ENCODE assay signal across 14 cellular contexts in genomic region chr12:53326460-53327185, GRCh38. TPM values are rescaled to one million over a fixed set of nuclear protein-coding genes. Genes with fewer than 3 reads are reported as not detected.
DNase-seq lines count a peak whose midpoint lies in the region; ATAC-seq, FAIRE-seq and TF ChIP-seq lines count a peak whose summit lies in the region.
"Had no signal": no experiment of that assay in that cellular context is flagged by ENCODE, and none has a peak within 500 bp of the region (broad histone marks: within the 10 kb centered on the region; RNA-seq: fewer than 3 reads in every experiment).

No MANE protein-coding gene starts in this region.

- H3K27me3 ChIP-seq in CD4-positive, alpha-beta memory T cell (ENCODE audit: insufficient read depth, low read length): no peaks in the 10 kb centered on the region
- no peaks in the 10 kb centered on the region for H3K27me3 ChIP-seq in HCT116 (ENCODE audit: insufficient read depth, low read length)
- H3K27me3 ChIP-seq: vagina had no signal

- no peak for DNase-seq in CD4-positive, alpha-beta memory T cell
- DNase-seq in HCT116 (ENCODE audit: low read depth, low spot score): no peak
- DNase-seq in naive thymus-derived CD8-positive, alpha-beta T cell: no peak
- no peak for DNase-seq in KG1 (lab: John Stamatoyannopoulos, UW)
- no peak for DNase-seq in GM12891 (ENCODE audit: insufficient read length, low spot score)
- DNase-seq: DMS79 treated with DMSO at 0.1 percent for 48 hours, NCI-H2029 treated with DMSO at 0.1 percent for 48 hours, T1000 had no signal

- FAIRE-seq in GM12891 (lab: Jason Lieb, UNC): no peak

- intact Hi-C loops in CD4-positive, alpha-beta memory T cell (cut with micrococcal nuclease): no loop called here
- intact Hi-C loops in HCT116 (cut with micrococcal nuclease): loop anchor here (1.0 to 10.0 kb wide), 2 partner anchors 95 to 348 kb away; partner anchors contain the start of gene ATP5MC2

- no peak overlapping the region for H2AFZ ChIP-seq in HCT116 (ENCODE audit: low read depth, low read length, poor library complexity, severe bottlenecking)

- peak overlapping the region; percentile 72 to 87 (median 82) for H3K4me3 Mint-ChIP-seq in CD4-positive, alpha-beta memory T cell
- H3K4me3 Mint-ChIP-seq in naive thymus-derived CD8-positive, alpha-beta T cell: peak overlapping the region; percentile 71 to 99 (median 82)

- no peaks in the 10 kb centered on the region for H3K9me3 Mint-ChIP-seq in CD4-positive, alpha-beta memory T cell
- no peaks in the 10 kb centered on the region for H3K9me3 Mint-ChIP-seq in naive thymus-derived CD8-positive, alpha-beta T cell

- H3K9me3 ChIP-seq in CD4-positive, alpha-beta memory T cell (ENCODE audit: control insufficient read depth in 1 of 2, low read length in 2 of 2): no peaks in the 10 kb centered on the region
- H3K9me3 ChIP-seq in HCT116 (ENCODE audit: control insufficient read depth in 1 of 2, insufficient read depth in 1 of 2, low read depth in 1 of 2, low read length in 2 of 2): no peaks in the 10 kb centered on the region
- H3K9me3 ChIP-seq: vagina had no signal

- no peak for TF ChIP-seq CTCF in HCT116 (IDR thresholded peaks at IDR 0.05 in 2 of 3, conservative IDR thresholded peaks at IDR 0.05 in 1 of 3; ENCODE audit: borderline replicate concordance in 1 of 3, insufficient read depth in 1 of 3, low read depth in 2 of 3, low read length in 2 of 3)

- H3K27ac ChIP-seq in CD4-positive, alpha-beta memory T cell (ENCODE audit: low read depth, low read length): no peak overlapping the region
- H3K27ac ChIP-seq in HCT116 (ENCODE audit: low read depth, low read length): no peak overlapping the region
- H3K27ac ChIP-seq in angular gyrus (ENCODE audit: low read depth, low read length): peak overlapping the region; percentile 99

- H3K36me3 ChIP-seq in CD4-positive, alpha-beta memory T cell (ENCODE audit: insufficient read depth, low read length): no peaks in the 10 kb centered on the region
- H3K36me3 ChIP-seq in HCT116 (ENCODE audit: control insufficient read depth in 1 of 2, insufficient read depth in 2 of 2, low read length in 2 of 2): no peaks in the 10 kb centered on the region
- H3K36me3 ChIP-seq: vagina had no signal

- TF ChIP-seq RAD21 in HCT116 (IDR thresholded peaks at IDR 0.05; ENCODE audit: low read depth): no peak

- RAD21 ChIA-PET in HCT116 (lab: Charles Lee; ENCODE audit: low non-redundant PET in 1 of 2, low total read pairs in 2 of 2, uncharacterized antibody in 2 of 2, unreplicated experiment in 2 of 2): interaction anchor here (1.1 to 1.2 kb wide), 3 partner anchors 18 to 95 kb away, joined by 3 to 5 read pairs (median 4); no protein-coding TSS in a partner anchor

- H3K9me2 ChIP-seq in HCT116 (ENCODE audit: insufficient read depth): no peaks in the 10 kb centered on the region

- peak overlapping the region in 5 of 7 donors; percentile 47 to 78 (median 64) for H3K27ac Mint-ChIP-seq in CD4-positive, alpha-beta memory T cell
- H3K27ac Mint-ChIP-seq in naive thymus-derived CD8-positive, alpha-beta T cell: peak overlapping the region in 7 of 10 donors; percentile 66 to 89 (median 83)

- TF ChIP-seq POLR2A in HCT116 (IDR thresholded peaks at IDR 0.05; ENCODE audit: borderline replicate concordance, extremely low read depth, insufficient read depth, insufficient read length) (no peak), GM12891 (IDR thresholded peaks at IDR 0.05; ENCODE audit: low read depth, low read length) (no peak)

- H3K4me1 ChIP-seq in CD4-positive, alpha-beta memory T cell (ENCODE audit: insufficient read depth, low read length): peaks cover 31% of the 10 kb centered on the region
- peaks cover 17 to 43% of the 10 kb centered on the region in 2 experiments for H3K4me1 ChIP-seq in HCT116 (ENCODE audit: control insufficient read depth in 1 of 2, insufficient read depth in 2 of 2, low read length in 2 of 2)

- TSS peak; percentile 23 for BruUV-seq in HCT116 (replicated peaks; lab: Mats Ljungman, UMichigan)

- no peak overlapping the region for H3K4me2 ChIP-seq in HCT116 (ENCODE audit: low read length)

- H3K4me3 ChIP-seq in CD4-positive, alpha-beta memory T cell (ENCODE audit: low read length in 2 of 2): no peak overlapping the region
- no peak overlapping the region for H3K4me3 ChIP-seq in HCT116 (replicated peaks in 1 of 2; ENCODE audit: low read depth in 1 of 2, low read length in 2 of 2)

- peaks cover 9 to 33% (median 17%) of the 10 kb centered on the region in 4 donors for H3K4me1 Mint-ChIP-seq in CD4-positive, alpha-beta memory T cell
- H3K4me1 Mint-ChIP-seq in naive thymus-derived CD8-positive, alpha-beta T cell: peaks cover 17 to 28% (median 22%) of the 10 kb centered on the region in 4 donors

- H4K20me1 ChIP-seq in HCT116 (ENCODE audit: insufficient read depth): no peaks in the 10 kb centered on the region

- H3K79me2 ChIP-seq in HCT116 (ENCODE audit: insufficient read depth, low read length): no peaks in the 10 kb centered on the region

- POLR2A ChIA-PET in CD4-positive, alpha-beta memory T cell (lab: Charles Lee; ENCODE audit: partially characterized antibody): interaction anchor here (0.8 to 8.2 kb wide), 5 partner anchors 13 to 95 kb away, joined by 3 to 111 read pairs (median 3); partner anchors contain the start of genes ESPL1 and PFDN5
- POLR2A ChIA-PET in HCT116 (lab: Charles Lee): no interaction called here
- POLR2A ChIA-PET in naive thymus-derived CD8-positive, alpha-beta T cell (lab: Charles Lee): interaction anchor here (0.5 to 5.4 kb wide), 5 partner anchors 18 to 179 kb away, joined by 3 to 24 read pairs (median 5); partner anchors contain the start of gene SP1

- CTCF ChIA-PET in CD4-positive, alpha-beta memory T cell (lab: Charles Lee; ENCODE audit: partially characterized antibody): interaction anchor here (0.6 to 14.0 kb wide), 9 partner anchors 19 to 182 kb away, joined by 3 to 294 read pairs (median 4); partner anchors contain the start of gene NPFF
- CTCF ChIA-PET in HCT116 (lab: Charles Lee): interaction anchor here (0.8 to 2.8 kb wide), 7 partner anchors 18 to 195 kb away, joined by 3 to 18 read pairs (median 7); partner anchors contain the start of genes NPFF and TARBP2

- peaks cover 2 to 7% of the 10 kb centered on the region in 2 donors for H3K27me3 Mint-ChIP-seq in CD4-positive, alpha-beta memory T cell
- H3K27me3 Mint-ChIP-seq in naive thymus-derived CD8-positive, alpha-beta T cell: peaks cover 0 to 2% (median 0%) of the 10 kb centered on the region in 5 donors

- no peak overlapping the region for H3K9ac ChIP-seq in HCT116 (ENCODE audit: low read length)

- peaks cover 0 to 7% of the 10 kb centered on the region in 2 donors for H3K36me3 Mint-ChIP-seq in CD4-positive, alpha-beta memory T cell
- no peaks in the 10 kb centered on the region for H3K36me3 Mint-ChIP-seq in naive thymus-derived CD8-positive, alpha-beta T cell

- no peak for ATAC-seq in HCT116
- no peak for ATAC-seq in naive thymus-derived CD8-positive, alpha-beta T cell
- ATAC-seq in activated CD4-positive, CD25-positive, alpha-beta regulatory T cell treated with anti-CD3 and anti-CD28 coated beads, Interleukin-2, amount 50 U/mL, for 24 hours: no peak

TF ChIP-seq in HCT116, 20 proteins besides CTCF, POLR2A, EP300 and RAD21 (continues in another document):
- TF ChIP-seq EGR1 (IDR thresholded peaks at IDR 0.05; ENCODE audit: low read depth): no peak

TF ChIP-seq in GM12891, 5 proteins besides CTCF, POLR2A, EP300 and RAD21:
- TF ChIP-seq SPI1 (IDR thresholded peaks at IDR 0.05; ENCODE audit: low read depth, low read length) (no peak), TAF1 (IDR thresholded peaks at IDR 0.05; ENCODE audit: low read depth, low read length) (no peak), PAX5 (IDR thresholded peaks at IDR 0.05; ENCODE audit: insufficient read depth, low read length, severe bottlenecking) (no peak), POU2F2 (IDR thresholded peaks at IDR 0.05; ENCODE audit: low read depth, low read length) (no peak), POLR2AphosphoS5 (IDR thresholded peaks at IDR 0.05; ENCODE audit: low read depth, low read length) (no peak)

RNA-seq across cellular contexts. Expression of gene AAAS, which starts 5.2 kb away (rescaled TPM):
- 10 to 100 TPM; 63.6 to 66.5 TPM for total RNA-seq in CD4-positive, alpha-beta memory T cell
- 10 to 100 TPM; 32.5 to 47.8 TPM for polyA plus RNA-seq in CD4-positive, alpha-beta memory T cell
- total RNA-seq in HCT116 (2021; ENCODE audit: unreplicated experiment): 87.9 TPM
- polyA plus RNA-seq in HCT116 (2012): 64.1 and 77.3 TPM in 2 replicates
- 10 to 100 TPM; 66.8 to 68.2 TPM for total RNA-seq in naive thymus-derived CD8-positive, alpha-beta T cell
- 10 to 100 TPM; 34.1 to 57.2 (median 39.3) TPM for polyA plus RNA-seq in naive thymus-derived CD8-positive, alpha-beta T cell
- 41.1 TPM for polyA plus RNA-seq in GM12891 (2012; ENCODE audit: low read depth, missing spikeins)

RNA-seq across cellular contexts. Expression of gene SP7, which starts 9.5 kb away (rescaled TPM):
- not detected for total RNA-seq in CD4-positive, alpha-beta memory T cell
- not detected for polyA plus RNA-seq in CD4-positive, alpha-beta memory T cell
- not detected for total RNA-seq in HCT116 (2021; ENCODE audit: unreplicated experiment)
- polyA plus RNA-seq in HCT116 (2012): 0.02 and 0.04 TPM in 2 replicates
- total RNA-seq in naive thymus-derived CD8-positive, alpha-beta T cell: not detected
- polyA plus RNA-seq in naive thymus-derived CD8-positive, alpha-beta T cell: under 1 TPM in 1 of 3 donors, not detected in 2; 0.05 TPM
- polyA plus RNA-seq in GM12891 (2012; ENCODE audit: low read depth, missing spikeins): not detected
- total RNA-seq: dermis blood vessel endothelial cell, glomerular endothelial cell, HT1080, vagina had no signal

RNA-seq across cellular contexts. Expression of gene MYG1, which starts 27.1 kb away (rescaled TPM):
- total RNA-seq in CD4-positive, alpha-beta memory T cell: 10 to 100 TPM; 46.0 to 50.8 TPM
- polyA plus RNA-seq in CD4-positive, alpha-beta memory T cell: 10 to 100 TPM; 62.4 to 78.2 TPM
- total RNA-seq in HCT116 (2021; ENCODE audit: unreplicated experiment): 104 TPM
- 101 and 106 TPM in 2 replicates for polyA plus RNA-seq in HCT116 (2012)
- 10 to 100 TPM; 48.3 to 53.5 TPM for total RNA-seq in naive thymus-derived CD8-positive, alpha-beta T cell
- 10 to 100 TPM; 64.4 to 81.2 (median 68.6) TPM for polyA plus RNA-seq in naive thymus-derived CD8-positive, alpha-beta T cell
- 57.8 TPM for polyA plus RNA-seq in GM12891 (2012; ENCODE audit: low read depth, missing spikeins)

RNA-seq across cellular contexts. Expression of gene PFDN5, which starts 31.3 kb away (rescaled TPM):
- total RNA-seq in CD4-positive, alpha-beta memory T cell: 100 to 1,000 TPM; 717 to 718 TPM
- polyA plus RNA-seq in CD4-positive, alpha-beta memory T cell: 1,000 to 10,000 TPM; 1,306 to 1,410 TPM
- total RNA-seq in HCT116 (2021; ENCODE audit: unreplicated experiment): 318 TPM
- polyA plus RNA-seq in HCT116 (2012): 540 and 548 TPM in 2 replicates
- 100 to 1,000 TPM; 663 to 692 TPM for total RNA-seq in naive thymus-derived CD8-positive, alpha-beta T cell
- 1,000 to 10,000 TPM; 1,657 to 1,928 (median 1,896) TPM for polyA plus RNA-seq in naive thymus-derived CD8-positive, alpha-beta T cell
- polyA plus RNA-seq in GM12891 (2012; ENCODE audit: low read depth, missing spikeins): 829 TPM

RNA-seq across cellular contexts. Expression of gene SP1, which starts 53.4 kb away (rescaled TPM):
- 100 to 1,000 TPM; 109 to 110 TPM for total RNA-seq in CD4-positive, alpha-beta memory T cell
- 10 to 100 TPM in 1 of 2 donors, 1 to 10 TPM in 1; 4.3 to 10.6 TPM for polyA plus RNA-seq in CD4-positive, alpha-beta memory T cell
- total RNA-seq in HCT116 (2021; ENCODE audit: unreplicated experiment): 96.8 TPM
- polyA plus RNA-seq in HCT116 (2012): 46.2 and 50.1 TPM in 2 replicates
- total RNA-seq in naive thymus-derived CD8-positive, alpha-beta T cell: 100 to 1,000 TPM; 104 TPM
- 10 to 100 TPM in 1 of 3 donors, 1 to 10 TPM in 2; 8.5 to 10.4 (median 9.4) TPM for polyA plus RNA-seq in naive thymus-derived CD8-positive, alpha-beta T cell
- 12.2 TPM for polyA plus RNA-seq in GM12891 (2012; ENCODE audit: low read depth, missing spikeins)
